In genomic region chr17:45377401-45377800, GRCh38 we compare ENCODE assay signal across 29 cellular contexts.
"Had no signal": no experiment of that assay in that cellular context is flagged by ENCODE, and none has a peak within 500 bp of the region (broad histone marks: within the 10 kb centered on the region; RNA-seq: fewer than 3 reads in every experiment).

No MANE protein-coding gene starts in this region.

- H3K27me3 Mint-ChIP-seq: activated B cell treated with CpG ODN at 0.5 μM for 24 hours had no signal

- H3K4me2 ChIP-seq: KMS-11 had no signal

- H3K27ac Mint-ChIP-seq: activated B cell treated with CpG ODN at 0.5 μM for 24 hours; activated CD4-positive, alpha-beta T cell treated with anti-CD3 and anti-CD28 coated beads, Interleukin-2, amount 10 ng/mL, durations not matched to agents 24 days and 14 days; activated CD8-positive, alpha-beta memory T cell treated with anti-CD3 and anti-CD28 coated beads, Interleukin-2, amount 10 ng/mL, durations not matched to agents 7 days and 5 days; activated naive CD4-positive, alpha-beta T cell treated with anti-CD3 and anti-CD28 coated beads, Interleukin-2, amount 50 U/mL, for 72 hours; activated naive CD8-positive, alpha-beta T cell treated with anti-CD3 and anti-CD28 coated beads, Interleukin-2, amount 50 U/mL, for 24 hours; activated T-cell treated with anti-CD3 and anti-CD28 coated beads, Interleukin-2, amount 50 U/mL, for 24 hours; activated T-helper 1 cell treated with anti-CD3 and anti-CD28 coated beads, Interleukin-12 subunit alpha, Interleukin-12 subunit beta, Interleukin-2, Interleukin-4 antibody, amounts not matched to agents 30 ng/mL and 10 ng/mL and 1 ng/mL, durations not matched to agents 14 hours and 24 hours and 36 hours had no signal

- H3K4me3 ChIP-seq: ascending aorta, body of pancreas had no signal

- H3K9me3 ChIP-seq: ascending aorta, body of pancreas had no signal

- H3K9me3 Mint-ChIP-seq: activated B cell treated with CpG ODN at 0.5 μM for 24 hours; activated CD4-positive, alpha-beta T cell treated with anti-CD3 and anti-CD28 coated beads, Interleukin-2, amount 10 ng/mL, durations not matched to agents 24 days and 14 days; activated naive CD4-positive, alpha-beta T cell treated with anti-CD3 and anti-CD28 coated beads, Interleukin-2, amount 50 U/mL, for 72 hours; activated naive CD8-positive, alpha-beta T cell treated with anti-CD3 and anti-CD28 coated beads, Interleukin-2, amount 50 U/mL, for 24 hours; activated T-cell treated with anti-CD3 and anti-CD28 coated beads, Interleukin-2, amount 50 U/mL, for 24 hours; activated T-helper 1 cell treated with anti-CD3 and anti-CD28 coated beads, Interleukin-12 subunit alpha, Interleukin-12 subunit beta, Interleukin-2, Interleukin-4 antibody, amounts not matched to agents 30 ng/mL and 10 ng/mL and 1 ng/mL, durations not matched to agents 14 hours and 24 hours and 36 hours had no signal

- FAIRE-seq: bronchial epithelial cell, TTC549 had no signal

- H3K27me3 ChIP-seq: ascending aorta, body of pancreas had no signal

- H3K36me3 ChIP-seq: ascending aorta had no signal

- H3K9ac ChIP-seq: KMS-11 had no signal

- H3K36me3 Mint-ChIP-seq: activated CD8-positive, alpha-beta memory T cell treated with anti-CD3 and anti-CD28 coated beads, Interleukin-2, amount 10 ng/mL, durations not matched to agents 7 days and 5 days; activated naive CD4-positive, alpha-beta T cell treated with anti-CD3 and anti-CD28 coated beads, Interleukin-2, amount 50 U/mL, for 72 hours had no signal

- H3K27ac ChIP-seq: ascending aorta, body of pancreas, KMS-11 had no signal

- ATAC-seq: activated CD8-positive, alpha-beta memory T cell treated with anti-CD3 and anti-CD28 coated beads, Interleukin-2, amount 10 ng/mL, durations not matched to agents 7 days and 5 days; activated naive CD4-positive, alpha-beta T cell treated with anti-CD3 and anti-CD28 coated beads, Interleukin-2, amount 50 U/mL, for 72 hours; activated naive CD8-positive, alpha-beta T cell treated with anti-CD3 and anti-CD28 coated beads, Interleukin-2, amount 50 U/mL, for 24 hours; body of pancreas had no signal

- DNase-seq: activated B cell treated with CpG ODN at 0.5 μM for 24 hours; activated CD4-positive, alpha-beta T cell treated with anti-CD3 and anti-CD28 coated beads for 1 hour; activated CD4-positive, alpha-beta T cell treated with anti-CD3 and anti-CD28 coated beads, Interleukin-2, amount 10 ng/mL, durations not matched to agents 24 days and 14 days; activated CD4-positive, alpha-beta T cell treated with anti-CD3 and anti-CD28 coated beads, Interleukin-2, amount 50 U/mL, for 48 hours; activated CD8-positive, alpha-beta memory T cell treated with anti-CD3 and anti-CD28 coated beads, Interleukin-2, amount 10 ng/mL, durations not matched to agents 7 days and 5 days; activated effector memory CD4-positive, alpha-beta T cell treated with Interleukin-2 at 50 U/mL for 16 hours; activated naive CD4-positive, alpha-beta T cell treated with Interleukin-2 at 50 U/mL for 16 hours; activated naive CD8-positive, alpha-beta T cell treated with anti-CD3 and anti-CD28 coated beads, Interleukin-2, amount 50 U/mL, for 24 hours; activated T-cell treated with anti-CD3 and anti-CD28 coated beads, Interleukin-2, amount 50 U/mL, for 24 hours; amniotic stem cell; body of pancreas; central memory CD4-positive, alpha-beta T cell; MM.1S; NCI-H1105 treated with DMSO at 0.1 percent for 48 hours; NCI-H1436 treated with DMSO at 0.1 percent for 48 hours; NCI-H187; NCI-H2081; NCI-H510A treated with DMSO at 0.1 percent for 48 hours; NCI-H69; NK-92 treated with Interleukin-12 subunit alpha and Interleukin-12 subunit beta, amount 100 ng/mL, for 24 hours; SIG-M5; T-helper 2 cell; T1000 had no signal

- H3K4me3 Mint-ChIP-seq: activated B cell treated with CpG ODN at 0.5 μM for 24 hours; activated CD4-positive, alpha-beta T cell treated with anti-CD3 and anti-CD28 coated beads, Interleukin-2, amount 10 ng/mL, durations not matched to agents 24 days and 14 days; activated CD8-positive, alpha-beta memory T cell treated with anti-CD3 and anti-CD28 coated beads, Interleukin-2, amount 10 ng/mL, durations not matched to agents 7 days and 5 days; activated naive CD8-positive, alpha-beta T cell treated with anti-CD3 and anti-CD28 coated beads, Interleukin-2, amount 50 U/mL, for 24 hours; activated T-cell treated with anti-CD3 and anti-CD28 coated beads, Interleukin-2, amount 50 U/mL, for 24 hours; activated T-helper 1 cell treated with anti-CD3 and anti-CD28 coated beads, Interleukin-12 subunit alpha, Interleukin-12 subunit beta, Interleukin-2, Interleukin-4 antibody, amounts not matched to agents 30 ng/mL and 10 ng/mL and 1 ng/mL, durations not matched to agents 14 hours and 24 hours and 36 hours had no signal
